ENCODE assay signal across 2 cellular contexts in the genomic region with DNA sequence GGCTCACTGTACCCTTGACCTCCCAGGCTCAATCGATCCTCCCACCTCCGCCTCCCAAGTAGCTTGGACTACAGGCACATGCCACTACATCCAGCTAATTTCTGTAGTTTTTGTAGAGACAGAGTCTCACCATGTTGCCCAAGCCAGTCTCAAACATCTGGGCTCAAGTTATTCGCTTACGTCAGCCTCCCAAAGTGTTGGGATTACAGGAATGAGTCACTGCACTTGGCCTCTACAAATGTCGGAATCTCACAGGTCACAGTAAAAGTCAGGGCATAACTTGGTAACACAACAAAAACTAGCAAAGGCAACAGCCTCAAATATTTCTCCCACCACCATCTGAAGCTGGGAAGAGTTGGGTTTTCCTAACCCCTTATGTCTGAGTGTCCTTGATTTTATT.
TF ChIP-seq lines count a peak whose summit lies in the region.

No MANE protein-coding gene starts in this region.

TF ChIP-seq in HCT116, 20 proteins besides CTCF, POLR2A, EP300 and RAD21 (continued from another document):
- TF ChIP-seq, protein P1, sequence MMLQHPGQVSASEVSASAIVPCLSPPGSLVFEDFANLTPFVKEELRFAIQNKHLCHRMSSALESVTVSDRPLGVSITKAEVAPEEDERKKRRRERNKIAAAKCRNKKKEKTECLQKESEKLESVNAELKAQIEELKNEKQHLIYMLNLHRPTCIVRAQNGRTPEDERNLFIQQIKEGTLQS (IDR thresholded peaks at IDR 0.05): peak; percentile 82
- TF ChIP-seq SP1 (IDR thresholded peaks at IDR 0.05; ENCODE audit: low read depth) (peak; percentile 82), TCF7L2 (IDR thresholded peaks at IDR 0.05; ENCODE audit: borderline replicate concordance, extremely low read depth, insufficient read depth, insufficient read length) (no peak), EGR1 (IDR thresholded peaks at IDR 0.05; ENCODE audit: low read depth) (no peak), ZFX (IDR thresholded peaks at IDR 0.05) (no peak), SRF (IDR thresholded peaks at IDR 0.05; ENCODE audit: low read depth) (no peak), POLR2AphosphoS5 (IDR thresholded peaks at IDR 0.05; ENCODE audit: low read depth, low read length) (peak; percentile 47), ZNF274 (IDR thresholded peaks at IDR 0.05; ENCODE audit: low read depth, low read length) (no peak), EZH2phosphoT487 (IDR thresholded peaks at IDR 0.05; ENCODE audit: borderline replicate concordance) (no peak), JUND (IDR thresholded peaks at IDR 0.05) (peak; percentile 89)
- TF ChIP-seq, protein P2, sequence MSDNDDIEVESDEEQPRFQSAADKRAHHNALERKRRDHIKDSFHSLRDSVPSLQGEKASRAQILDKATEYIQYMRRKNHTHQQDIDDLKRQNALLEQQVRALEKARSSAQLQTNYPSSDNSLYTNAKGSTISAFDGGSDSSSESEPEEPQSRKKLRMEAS (IDR thresholded peaks at IDR 0.05): peak; percentile 70
- TF ChIP-seq, protein P3, sequence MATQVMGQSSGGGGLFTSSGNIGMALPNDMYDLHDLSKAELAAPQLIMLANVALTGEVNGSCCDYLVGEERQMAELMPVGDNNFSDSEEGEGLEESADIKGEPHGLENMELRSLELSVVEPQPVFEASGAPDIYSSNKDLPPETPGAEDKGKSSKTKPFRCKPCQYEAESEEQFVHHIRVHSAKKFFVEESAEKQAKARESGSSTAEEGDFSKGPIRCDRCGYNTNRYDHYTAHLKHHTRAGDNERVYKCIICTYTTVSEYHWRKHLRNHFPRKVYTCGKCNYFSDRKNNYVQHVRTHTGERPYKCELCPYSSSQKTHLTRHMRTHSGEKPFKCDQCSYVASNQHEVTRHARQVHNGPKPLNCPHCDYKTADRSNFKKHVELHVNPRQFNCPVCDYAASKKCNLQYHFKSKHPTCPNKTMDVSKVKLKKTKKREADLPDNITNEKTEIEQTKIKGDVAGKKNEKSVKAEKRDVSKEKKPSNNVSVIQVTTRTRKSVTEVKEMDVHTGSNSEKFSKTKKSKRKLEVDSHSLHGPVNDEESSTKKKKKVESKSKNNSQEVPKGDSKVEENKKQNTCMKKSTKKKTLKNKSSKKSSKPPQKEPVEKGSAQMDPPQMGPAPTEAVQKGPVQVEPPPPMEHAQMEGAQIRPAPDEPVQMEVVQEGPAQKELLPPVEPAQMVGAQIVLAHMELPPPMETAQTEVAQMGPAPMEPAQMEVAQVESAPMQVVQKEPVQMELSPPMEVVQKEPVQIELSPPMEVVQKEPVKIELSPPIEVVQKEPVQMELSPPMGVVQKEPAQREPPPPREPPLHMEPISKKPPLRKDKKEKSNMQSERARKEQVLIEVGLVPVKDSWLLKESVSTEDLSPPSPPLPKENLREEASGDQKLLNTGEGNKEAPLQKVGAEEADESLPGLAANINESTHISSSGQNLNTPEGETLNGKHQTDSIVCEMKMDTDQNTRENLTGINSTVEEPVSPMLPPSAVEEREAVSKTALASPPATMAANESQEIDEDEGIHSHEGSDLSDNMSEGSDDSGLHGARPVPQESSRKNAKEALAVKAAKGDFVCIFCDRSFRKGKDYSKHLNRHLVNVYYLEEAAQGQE (IDR thresholded peaks at IDR 0.05; ENCODE audit: low read depth): no peak
- TF ChIP-seq, protein P4, sequence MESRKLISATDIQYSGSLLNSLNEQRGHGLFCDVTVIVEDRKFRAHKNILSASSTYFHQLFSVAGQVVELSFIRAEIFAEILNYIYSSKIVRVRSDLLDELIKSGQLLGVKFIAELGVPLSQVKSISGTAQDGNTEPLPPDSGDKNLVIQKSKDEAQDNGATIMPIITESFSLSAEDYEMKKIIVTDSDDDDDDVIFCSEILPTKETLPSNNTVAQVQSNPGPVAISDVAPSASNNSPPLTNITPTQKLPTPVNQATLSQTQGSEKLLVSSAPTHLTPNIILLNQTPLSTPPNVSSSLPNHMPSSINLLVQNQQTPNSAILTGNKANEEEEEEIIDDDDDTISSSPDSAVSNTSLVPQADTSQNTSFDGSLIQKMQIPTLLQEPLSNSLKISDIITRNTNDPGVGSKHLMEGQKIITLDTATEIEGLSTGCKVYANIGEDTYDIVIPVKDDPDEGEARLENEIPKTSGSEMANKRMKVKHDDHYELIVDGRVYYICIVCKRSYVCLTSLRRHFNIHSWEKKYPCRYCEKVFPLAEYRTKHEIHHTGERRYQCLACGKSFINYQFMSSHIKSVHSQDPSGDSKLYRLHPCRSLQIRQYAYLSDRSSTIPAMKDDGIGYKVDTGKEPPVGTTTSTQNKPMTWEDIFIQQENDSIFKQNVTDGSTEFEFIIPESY (IDR thresholded peaks at IDR 0.05; ENCODE audit: extremely low read depth, insufficient replicate concordance, low read length): no peak

TF ChIP-seq in SK-N-SH, 30 proteins besides CTCF, POLR2A, EP300 and RAD21 (continued from another document):
- TF ChIP-seq, protein P4 (IDR thresholded peaks at IDR 0.05; ENCODE audit: borderline replicate concordance, low read depth): no peak
- TF ChIP-seq, protein P2 (IDR thresholded peaks at IDR 0.05; ENCODE audit: low read depth): no peak
- TF ChIP-seq TCF12 (IDR thresholded peaks at IDR 0.05) (peak; percentile 68), JUND (IDR thresholded peaks at IDR 0.05) (peak; percentile 60; the same call in 1 of the 2 replicates), FOSL2 (IDR thresholded peaks at IDR 0.05; ENCODE audit: borderline replicate concordance, low read depth) (peak; percentile 64; the same call in 1 of the 2 replicates), YY1 (IDR thresholded peaks at IDR 0.05; ENCODE audit: low read depth) (0 out of 2 replicates have a peak, but pooled peaks have one; percentile 21), ELF1 (IDR thresholded peaks at IDR 0.05) (no peak)
